In the genomic region with DNA sequence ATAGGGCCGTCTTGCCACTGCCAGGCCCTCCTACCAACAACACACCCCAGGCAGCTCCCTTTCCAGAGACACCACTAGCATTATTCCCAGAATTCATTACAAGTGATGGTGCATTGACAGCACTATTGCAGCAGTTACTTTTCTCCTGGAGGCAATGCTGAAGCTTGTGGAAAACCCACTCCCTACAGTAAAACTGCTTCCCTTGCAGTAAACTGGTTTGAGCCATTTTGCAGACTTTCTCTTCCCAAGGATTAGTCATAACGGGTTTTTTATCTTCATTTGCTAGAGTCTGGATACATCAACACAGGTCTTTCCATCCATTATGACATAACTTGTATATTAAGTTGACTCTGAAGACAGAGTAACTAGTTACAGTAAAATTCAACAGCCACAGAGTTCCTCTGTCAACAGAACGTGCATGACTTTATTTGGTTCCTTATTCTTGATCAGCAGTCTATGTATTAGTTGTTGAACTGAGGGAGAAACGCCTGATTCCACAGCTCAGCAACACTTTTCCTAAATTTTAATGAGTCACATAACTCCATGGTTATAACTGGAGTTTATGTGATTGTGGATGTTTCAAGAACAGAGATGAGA, we compare ENCODE assay signal across 1 cellular context.
TF ChIP-seq lines count a peak whose summit lies in the region.

No MANE protein-coding gene starts in this region.

TF ChIP-seq in GM23338, 12 proteins besides CTCF, POLR2A, EP300 and RAD21 (continued from another document):
- TF ChIP-seq, protein P1, sequence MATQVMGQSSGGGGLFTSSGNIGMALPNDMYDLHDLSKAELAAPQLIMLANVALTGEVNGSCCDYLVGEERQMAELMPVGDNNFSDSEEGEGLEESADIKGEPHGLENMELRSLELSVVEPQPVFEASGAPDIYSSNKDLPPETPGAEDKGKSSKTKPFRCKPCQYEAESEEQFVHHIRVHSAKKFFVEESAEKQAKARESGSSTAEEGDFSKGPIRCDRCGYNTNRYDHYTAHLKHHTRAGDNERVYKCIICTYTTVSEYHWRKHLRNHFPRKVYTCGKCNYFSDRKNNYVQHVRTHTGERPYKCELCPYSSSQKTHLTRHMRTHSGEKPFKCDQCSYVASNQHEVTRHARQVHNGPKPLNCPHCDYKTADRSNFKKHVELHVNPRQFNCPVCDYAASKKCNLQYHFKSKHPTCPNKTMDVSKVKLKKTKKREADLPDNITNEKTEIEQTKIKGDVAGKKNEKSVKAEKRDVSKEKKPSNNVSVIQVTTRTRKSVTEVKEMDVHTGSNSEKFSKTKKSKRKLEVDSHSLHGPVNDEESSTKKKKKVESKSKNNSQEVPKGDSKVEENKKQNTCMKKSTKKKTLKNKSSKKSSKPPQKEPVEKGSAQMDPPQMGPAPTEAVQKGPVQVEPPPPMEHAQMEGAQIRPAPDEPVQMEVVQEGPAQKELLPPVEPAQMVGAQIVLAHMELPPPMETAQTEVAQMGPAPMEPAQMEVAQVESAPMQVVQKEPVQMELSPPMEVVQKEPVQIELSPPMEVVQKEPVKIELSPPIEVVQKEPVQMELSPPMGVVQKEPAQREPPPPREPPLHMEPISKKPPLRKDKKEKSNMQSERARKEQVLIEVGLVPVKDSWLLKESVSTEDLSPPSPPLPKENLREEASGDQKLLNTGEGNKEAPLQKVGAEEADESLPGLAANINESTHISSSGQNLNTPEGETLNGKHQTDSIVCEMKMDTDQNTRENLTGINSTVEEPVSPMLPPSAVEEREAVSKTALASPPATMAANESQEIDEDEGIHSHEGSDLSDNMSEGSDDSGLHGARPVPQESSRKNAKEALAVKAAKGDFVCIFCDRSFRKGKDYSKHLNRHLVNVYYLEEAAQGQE (IDR thresholded peaks at IDR 0.05; ENCODE audit: unreplicated experiment): no peak
TF ChIP-seq in GM23338: peak in this region for 0.
